15 cellular contexts compared by ENCODE assay signal in genomic region chr11:122769126-122769780, GRCh38.
DNase-seq lines count a peak whose midpoint lies in the region; ATAC-seq and TF ChIP-seq lines count a peak whose summit lies in the region.
"Had no signal": no experiment of that assay in that cellular context is flagged by ENCODE, and none has a peak within 500 bp of the region (broad histone marks: within the 10 kb centered on the region; RNA-seq: fewer than 3 reads in every experiment).

No MANE protein-coding gene starts in this region.

- H3K4me1 Mint-ChIP-seq in CD4-positive, CD25-positive, alpha-beta regulatory T cell, result peaks cover 4 to 43% (median 17%) of the 10 kb centered on the region in 4 donors

- peak; percentile 67 to 71 for ATAC-seq in CD4-positive, CD25-positive, alpha-beta regulatory T cell (ENCODE audit: low read depth in 2 of 2)
- ATAC-seq: GM12878 had no signal

- H3K27ac Mint-ChIP-seq in CD4-positive, CD25-positive, alpha-beta regulatory T cell, result peak overlapping the region in 2 of 3 donors; percentile 33 to 67

- H3K4me3 ChIP-seq in CD4-positive, CD25-positive, alpha-beta regulatory T cell (ENCODE audit: low read depth, low read length), result no peak overlapping the region
- no peak overlapping the region for H3K4me3 ChIP-seq in HEK293 (ENCODE audit: low read depth, low read length)
- no peak overlapping the region for H3K4me3 ChIP-seq in fibroblast of mammary gland (ENCODE audit: control insufficient read depth, low read depth, low read length)
- H3K4me3 ChIP-seq: GM12878, SJCRH30 had no signal

- H3K4me1 ChIP-seq in CD4-positive, CD25-positive, alpha-beta regulatory T cell (ENCODE audit: control insufficient read depth, insufficient read depth, low read length, poor library complexity, severe bottlenecking), result no peaks in the 10 kb centered on the region
- no peaks in the 10 kb centered on the region for H3K4me1 ChIP-seq in HEK293 (ENCODE audit: control insufficient read depth, insufficient read depth, low read length)
- H3K4me1 ChIP-seq: SJCRH30 had no signal

- H3K36me3 Mint-ChIP-seq in CD4-positive, CD25-positive, alpha-beta regulatory T cell, result peaks cover 4% of the 10 kb centered on the region

- CTCF ChIA-PET in HEK293 (lab: Yijun Ruan, JAX), result interaction anchor here (0.6 to 4.1 kb wide), 5 partner anchors 9 to 137 kb away, joined by 4 to 31 read pairs (median 4); no protein-coding TSS in a partner anchor

- no peaks in the 10 kb centered on the region for H3K27me3 Mint-ChIP-seq in CD4-positive, CD25-positive, alpha-beta regulatory T cell

- H3K4me3 Mint-ChIP-seq in CD4-positive, CD25-positive, alpha-beta regulatory T cell, result no peak overlapping the region

- peak in 1 of 3 donors; percentile 42 for DNase-seq in CD4-positive, CD25-positive, alpha-beta regulatory T cell
- DNase-seq in amniotic epithelial cell (ENCODE audit: low read depth), result peak; percentile 17
- peak; percentile 71 for DNase-seq in fibroblast of mammary gland (ENCODE audit: low read depth)
- DNase-seq in retina, result no peak
- no peak for DNase-seq in effector CD8-positive, alpha-beta T cell (lab: John Stamatoyannopoulos, UW)
- DNase-seq in DMS 273 (lab: John Stamatoyannopoulos, UW; ENCODE audit: unreplicated experiment), result no peak
- DNase-seq: GOT3, NCI-H1417, NCI-H2029, NCI-H2227 treated with DMSO at 0.1 percent for 48 hours, NCI-H526, RPMI8226, SJCRH30 had no signal

- H3K36me3 ChIP-seq in CD4-positive, CD25-positive, alpha-beta regulatory T cell (ENCODE audit: control insufficient read depth, insufficient read depth, low read length), result no peaks in the 10 kb centered on the region
- H3K36me3 ChIP-seq in HEK293 (ENCODE audit: control insufficient read depth in 2 of 2, insufficient read depth in 1 of 2, low read length in 2 of 2), result no peaks in the 10 kb centered on the region
- H3K36me3 ChIP-seq: SJCRH30 had no signal

- POLR2A ChIA-PET in HEK293 (lab: Yijun Ruan, JAX), result no interaction called here

- H3K27me3 ChIP-seq in CD4-positive, CD25-positive, alpha-beta regulatory T cell (ENCODE audit: control insufficient read depth, insufficient read depth, low read length), result no peaks in the 10 kb centered on the region
- H3K27me3 ChIP-seq: SJCRH30 had no signal

- no peak overlapping the region for H3K27ac ChIP-seq in CD4-positive, CD25-positive, alpha-beta regulatory T cell (ENCODE audit: insufficient read depth, low read length, poor library complexity, severe bottlenecking)
- H3K27ac ChIP-seq in HEK293 (ENCODE audit: extremely low read depth, low read depth, low read length), result no peak overlapping the region
- H3K27ac ChIP-seq: SJCRH30 had no signal

- H3K9me3 ChIP-seq in CD4-positive, CD25-positive, alpha-beta regulatory T cell (ENCODE audit: control insufficient read depth in 2 of 2, low read length in 2 of 2), result no peaks in the 10 kb centered on the region
- no peaks in the 10 kb centered on the region for H3K9me3 ChIP-seq in HEK293 (ENCODE audit: control insufficient read depth, insufficient read depth, low read depth, low read length)
- H3K9me3 ChIP-seq: SJCRH30 had no signal

- TF ChIP-seq CTCF in HEK293 (tag by site-specific recombination; IDR thresholded peaks at IDR 0.05) (no peak), fibroblast of mammary gland (conservative IDR thresholded peaks at IDR 0.05; ENCODE audit: control insufficient read depth, insufficient read depth, low read depth, low read length) (no peak)

- no peaks in the 10 kb centered on the region for H3K9me3 Mint-ChIP-seq in CD4-positive, CD25-positive, alpha-beta regulatory T cell

TF ChIP-seq in HEK293, 187 proteins besides CTCF, POLR2A, EP300 and RAD21:
- TF ChIP-seq ZNF660 (tag by site-specific recombination; IDR thresholded peaks at IDR 0.05) (no peak), GLIS1 (tag by site-specific recombination; IDR thresholded peaks at IDR 0.05) (0 out of 2 replicates have a peak, but pooled peaks have one; percentile 16)
TF ChIP-seq in HEK293: peak in this region for 1.

Comparison
In these comparisons a context has a peak if more than half of its experiments do, and no peak if none do; other contexts are left out.
1. DNase-seq: peak in amniotic epithelial cell (single experiment) and fibroblast of mammary gland (single experiment); none in retina (single experiment), effector CD8-positive, alpha-beta T cell (single experiment) and DMS 273 (single experiment).